8 cellular contexts compared by ENCODE assay signal in the genomic region with DNA sequence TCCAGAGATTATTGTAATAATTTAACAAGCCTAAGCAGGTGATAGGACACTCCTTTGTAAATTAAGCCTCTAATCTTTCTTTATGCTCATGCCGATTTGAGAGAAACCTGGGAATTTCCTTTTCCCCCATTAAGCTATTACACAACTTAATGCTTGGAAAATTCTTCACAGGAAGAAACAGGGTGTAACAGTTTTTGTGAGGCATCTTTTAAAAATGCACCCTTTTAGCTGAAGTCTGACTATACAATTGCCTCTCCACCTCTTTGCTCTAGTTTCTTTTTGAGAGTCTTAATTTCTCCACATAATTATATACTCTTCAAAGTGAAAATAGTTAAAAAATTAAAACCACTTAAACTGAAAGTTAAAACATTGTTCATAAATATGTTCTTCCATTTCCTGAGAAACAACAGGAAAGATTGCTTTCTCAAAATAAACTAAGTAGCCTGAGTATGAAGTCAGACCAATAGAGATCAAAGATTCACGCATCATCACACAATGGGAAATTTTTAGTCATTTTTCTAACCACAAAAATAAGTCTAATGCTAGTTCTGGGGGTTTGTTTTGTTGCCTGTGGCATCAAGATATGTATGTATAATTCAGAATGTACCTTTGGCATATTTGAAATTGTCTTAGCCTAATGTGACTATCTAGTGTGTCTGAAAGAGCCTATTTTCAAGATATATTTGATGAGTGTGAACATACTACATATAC. TPM values are rescaled to one million over a fixed set of nuclear protein-coding genes. Genes with fewer than 3 reads are reported as not detected.
DNase-seq lines count a peak whose midpoint lies in the region; ATAC-seq and TF ChIP-seq lines count a peak whose summit lies in the region.

No MANE protein-coding gene starts in this region.

- POLR2A ChIA-PET in activated CD8-positive, alpha-beta T cell treated with anti-CD3 and anti-CD28 coated beads for 36 hours (lab: Charles Lee) = interaction anchor here (0.5 to 1.6 kb wide), 3 partner anchors 9 to 601 kb away, joined by 3 to 7 read pairs (median 4); no protein-coding TSS in a partner anchor

- no peaks in the 10 kb centered on the region for H3K9me3 Mint-ChIP-seq in activated CD8-positive, alpha-beta T cell treated with anti-CD3 and anti-CD28 coated beads for 36 hours
- H3K9me3 Mint-ChIP-seq in osteocyte (ENCODE audit: unreplicated experiment) = no peaks in the 10 kb centered on the region
- H3K9me3 Mint-ChIP-seq in Calu3 (ENCODE audit: low read depth, unreplicated experiment) = no peaks in the 10 kb centered on the region

- BruUV-seq in Calu3 (replicated peaks; lab: Mats Ljungman, UMichigan) = no TSS peak

- no peak for TF ChIP-seq CTCF in activated CD8-positive, alpha-beta T cell treated with anti-CD3 and anti-CD28 coated beads for 36 hours (IDR thresholded peaks at IDR 0.05)
- TF ChIP-seq CTCF in osteocyte (IDR thresholded peaks at IDR 0.05) = no peak
- no peak for TF ChIP-seq CTCF in Calu3 (IDR thresholded peaks at IDR 0.05; ENCODE audit: unreplicated experiment)

- H3K4me3 Mint-ChIP-seq in activated CD8-positive, alpha-beta T cell treated with anti-CD3 and anti-CD28 coated beads for 36 hours = no peak overlapping the region
- H3K4me3 Mint-ChIP-seq in osteocyte (ENCODE audit: unreplicated experiment) = peak overlapping the region; percentile 58
- H3K4me3 Mint-ChIP-seq in Calu3 (ENCODE audit: low read depth, unreplicated experiment) = no peak overlapping the region

- intact Hi-C loops in activated CD8-positive, alpha-beta T cell treated with anti-CD3 and anti-CD28 coated beads for 36 hours (cut with micrococcal nuclease) = no loop called here
- intact Hi-C loops in Calu3 (cut with micrococcal nuclease; ENCODE audit: unreplicated experiment) = no loop called here

- H3K36me3 Mint-ChIP-seq in activated CD8-positive, alpha-beta T cell treated with anti-CD3 and anti-CD28 coated beads for 36 hours (ENCODE audit: low read depth) = peaks cover 22% of the 10 kb centered on the region
- H3K36me3 Mint-ChIP-seq in osteocyte (ENCODE audit: unreplicated experiment) = peaks cover 3% of the 10 kb centered on the region
- no peaks in the 10 kb centered on the region for H3K36me3 Mint-ChIP-seq in Calu3 (ENCODE audit: insufficient read depth, unreplicated experiment)

- H3K4me1 Mint-ChIP-seq in activated CD8-positive, alpha-beta T cell treated with anti-CD3 and anti-CD28 coated beads for 36 hours (ENCODE audit: low read depth) = peaks cover 23% of the 10 kb centered on the region
- H3K4me1 Mint-ChIP-seq in osteocyte (ENCODE audit: unreplicated experiment) (no peaks in the 10 kb centered on the region), Calu3 (ENCODE audit: low read depth, unreplicated experiment) (no peaks in the 10 kb centered on the region)

- H3K27ac Mint-ChIP-seq in activated CD8-positive, alpha-beta T cell treated with anti-CD3 and anti-CD28 coated beads for 36 hours = no peak overlapping the region
- H3K27ac Mint-ChIP-seq in osteocyte (ENCODE audit: unreplicated experiment) = no peak overlapping the region
- H3K27ac Mint-ChIP-seq in Calu3 (ENCODE audit: unreplicated experiment) = no peak overlapping the region

- DNase-seq in activated CD4-positive, CD25-positive, alpha-beta regulatory T cell treated with anti-CD3 and anti-CD28 coated beads, Interleukin-2, amount 50 U/mL, for 72 hours = no peak
- no peak for DNase-seq in activated CD8-positive, alpha-beta T cell treated with anti-CD3 and anti-CD28 coated beads for 36 hours
- DNase-seq in osteocyte (ENCODE audit: extremely low spot score, unreplicated experiment) = no peak
- no peak for DNase-seq in Calu3
- DNase-seq in NCI-H1092 treated with DMSO at 0.1 percent for 48 hours (lab: John Stamatoyannopoulos, UW) = no peak
- no peak for DNase-seq in Kasumi-1 (lab: John Stamatoyannopoulos, UW)

- CTCF ChIA-PET in activated CD8-positive, alpha-beta T cell treated with anti-CD3 and anti-CD28 coated beads for 36 hours (lab: Charles Lee) = interaction anchor here (0.9 to 5.0 kb wide), 2 partner anchors 13 to 79 kb away, joined by 3 to 21 read pairs; no protein-coding TSS in a partner anchor
- CTCF ChIA-PET in Calu3 (lab: Charles Lee) = no interaction called here

- no peaks in the 10 kb centered on the region for H3K27me3 Mint-ChIP-seq in activated CD8-positive, alpha-beta T cell treated with anti-CD3 and anti-CD28 coated beads for 36 hours
- H3K27me3 Mint-ChIP-seq in osteocyte (ENCODE audit: unreplicated experiment) (no peaks in the 10 kb centered on the region), Calu3 (ENCODE audit: unreplicated experiment) (no peaks in the 10 kb centered on the region)

- ATAC-seq in activated CD4-positive, CD25-positive, alpha-beta regulatory T cell treated with anti-CD3 and anti-CD28 coated beads, Interleukin-2, amount 50 U/mL, for 24 hours = peak; percentile 78 to 81
- ATAC-seq in HG02973 (IDR thresholded peaks at IDR 0.05; ENCODE audit: unreplicated experiment) = peak; percentile 84
- peak; percentile 66 for ATAC-seq in activated CD8-positive, alpha-beta T cell treated with anti-CD3 and anti-CD28 coated beads for 36 hours

RNA-seq across cellular contexts. Expression of gene LRRC8D, which starts 34.7 kb away (rescaled TPM):
- 10 to 100 TPM; 26.3 to 27.5 TPM for total RNA-seq in activated CD8-positive, alpha-beta T cell treated with anti-CD3 and anti-CD28 coated beads for 36 hours
- total RNA-seq in osteocyte = 20.4 and 21.2 TPM in 2 replicates
- 22.3 and 27.8 TPM in 2 replicates for total RNA-seq in Calu3 (2022)
